ENCODE assay signal across 8 cellular contexts in genomic region chr3:141486735-141487418, GRCh38. TPM values are rescaled to one million over a fixed set of nuclear protein-coding genes. Genes with fewer than 3 reads are reported as not detected.
DNase-seq lines count a peak whose midpoint lies in the region; FAIRE-seq and TF ChIP-seq lines count a peak whose summit lies in the region.

A gene with protein sequence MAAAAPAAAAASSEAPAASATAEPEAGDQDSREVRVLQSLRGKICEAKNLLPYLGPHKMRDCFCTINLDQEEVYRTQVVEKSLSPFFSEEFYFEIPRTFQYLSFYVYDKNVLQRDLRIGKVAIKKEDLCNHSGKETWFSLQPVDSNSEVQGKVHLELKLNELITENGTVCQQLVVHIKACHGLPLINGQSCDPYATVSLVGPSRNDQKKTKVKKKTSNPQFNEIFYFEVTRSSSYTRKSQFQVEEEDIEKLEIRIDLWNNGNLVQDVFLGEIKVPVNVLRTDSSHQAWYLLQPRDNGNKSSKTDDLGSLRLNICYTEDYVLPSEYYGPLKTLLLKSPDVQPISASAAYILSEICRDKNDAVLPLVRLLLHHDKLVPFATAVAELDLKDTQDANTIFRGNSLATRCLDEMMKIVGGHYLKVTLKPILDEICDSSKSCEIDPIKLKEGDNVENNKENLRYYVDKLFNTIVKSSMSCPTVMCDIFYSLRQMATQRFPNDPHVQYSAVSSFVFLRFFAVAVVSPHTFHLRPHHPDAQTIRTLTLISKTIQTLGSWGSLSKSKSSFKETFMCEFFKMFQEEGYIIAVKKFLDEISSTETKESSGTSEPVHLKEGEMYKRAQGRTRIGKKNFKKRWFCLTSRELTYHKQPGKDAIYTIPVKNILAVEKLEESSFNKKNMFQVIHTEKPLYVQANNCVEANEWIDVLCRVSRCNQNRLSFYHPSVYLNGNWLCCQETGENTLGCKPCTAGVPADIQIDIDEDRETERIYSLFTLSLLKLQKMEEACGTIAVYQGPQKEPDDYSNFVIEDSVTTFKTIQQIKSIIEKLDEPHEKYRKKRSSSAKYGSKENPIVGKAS (plus strand): TSS chr3:141487027. CDS start chr3:141487084, 57 bp downstream.

- TF ChIP-seq POLR2A in endothelial cell of umbilical vein (IDR thresholded peaks at IDR 0.05; ENCODE audit: low read depth, low read length), result peak; percentile 93

- H2AFZ ChIP-seq in endothelial cell of umbilical vein (ENCODE audit: low read depth, low read length), result peak within 1 kb of the TSS; percentile 65

- peaks cover 14% of the 10 kb centered on the region for H3K4me1 Mint-ChIP-seq in mesothelial cell of epicardium

- CTCF ChIA-PET in endothelial cell of umbilical vein (lab: Charles Lee), result interaction anchor here (1.0 to 3.3 kb wide), 8 partner anchors 15 to 74 kb away, joined by 3 to 20 read pairs (median 4); no protein-coding TSS in a partner anchor

- peaks cover 6% of the 10 kb centered on the region for H4K20me1 ChIP-seq in endothelial cell of umbilical vein (replicated peaks; ENCODE audit: control insufficient read depth, extremely low read depth, insufficient read depth, low read length)

- H3K79me2 ChIP-seq in endothelial cell of umbilical vein (ENCODE audit: control insufficient read depth, insufficient read depth, low read length), result peaks cover 49% of the 10 kb centered on the region

- intact Hi-C loops in endothelial cell of umbilical vein (cut with micrococcal nuclease), result loop anchor here (1.0 to 2.0 kb wide), 3 partner anchors 13 to 76 kb away; no protein-coding TSS in a partner anchor

- peak; percentile 91 for DNase-seq in COR-L47 (lab: John Stamatoyannopoulos, UW)
- DNase-seq in GM20000 (ENCODE audit: low spot score), result peak; percentile 95
- peak; percentile 77 for DNase-seq in HTR-8/SVneo (ENCODE audit: insufficient read length, low spot score)
- DNase-seq in NT2/D1 (ENCODE audit: low read depth, low spot score), result peak; percentile 63
- peak; percentile 86 for DNase-seq in activated CD8-positive, alpha-beta memory T cell treated with anti-CD3 and anti-CD28 coated beads, Interleukin-2, amount 50 U/mL, for 48 hours
- peak; percentile 59 for DNase-seq in endothelial cell of umbilical vein (ENCODE audit: low read depth, low spot score)
- DNase-seq in mesothelial cell of epicardium (ENCODE audit: low spot score in 2 of 2, unreplicated experiment in 2 of 2), result peak; percentile 57 to 75
- DNase-seq in stimulated activated CD8-positive, alpha-beta memory T cell treated with anti-CD3 and anti-CD28 coated beads, Interleukin-15, amount 100 ng/mL, for 48 hours (ENCODE audit: low read depth in 2 of 2), result peak; percentile 59 to 69

- peak within 1 kb of the TSS; percentile 75 for H3K4me3 Mint-ChIP-seq in mesothelial cell of epicardium

- H3K4me2 ChIP-seq in endothelial cell of umbilical vein (ENCODE audit: insufficient read depth, low read length), result peak within 1 kb of the TSS; percentile 88

- H3K36me3 ChIP-seq in NT2/D1 (ENCODE audit: insufficient read depth, insufficient read length, low read length) (peaks cover 5% of the 10 kb centered on the region), endothelial cell of umbilical vein (ENCODE audit: control insufficient read depth in 2 of 2, extremely low read depth in 1 of 2, insufficient read depth in 2 of 2, low read length in 2 of 2) (no peaks in the 10 kb centered on the region)

- H3K27me3 ChIP-seq in NT2/D1 (ENCODE audit: insufficient read depth, insufficient read length), result no peaks in the 10 kb centered on the region
- H3K27me3 ChIP-seq in endothelial cell of umbilical vein (ENCODE audit: control insufficient read depth in 2 of 2, insufficient read depth in 2 of 2, low read length in 2 of 2), result no peaks in the 10 kb centered on the region

- H3K36me3 Mint-ChIP-seq in mesothelial cell of epicardium, result no peaks in the 10 kb centered on the region

- POLR2A ChIA-PET in endothelial cell of umbilical vein (lab: Charles Lee), result interaction anchor here (0.6 to 1.3 kb wide), 5 partner anchors 7 to 119 kb away, joined by 3 to 4 read pairs (median 4); no protein-coding TSS in a partner anchor

- H3K27ac ChIP-seq in endothelial cell of umbilical vein (ENCODE audit: insufficient read depth, low read depth, low read length), result peak within 1 kb of the TSS; percentile 82

- FAIRE-seq in HTR-8/SVneo (lab: Jason Lieb, UNC), result peak; percentile 23
- no peak for FAIRE-seq in endothelial cell of umbilical vein (lab: Jason Lieb, UNC)

- no peaks in the 10 kb centered on the region for H3K9me3 Mint-ChIP-seq in mesothelial cell of epicardium

- dilution Hi-C loops in endothelial cell of umbilical vein (cut with MboI; ENCODE audit: extremely low pct_ligation_motif_present, low sequenced_read_pairs), result no loop called here

- no peaks in the 10 kb centered on the region for H3K9me1 ChIP-seq in endothelial cell of umbilical vein (replicated peaks; ENCODE audit: control insufficient read depth, extremely low read depth, insufficient read depth, low read length)

- H3K9ac ChIP-seq in NT2/D1 (ENCODE audit: insufficient read length, low read depth) (peak within 1 kb of the TSS; percentile 88), endothelial cell of umbilical vein (replicated peaks; ENCODE audit: extremely low read depth, insufficient read depth, low read length) (peak within 1 kb of the TSS; percentile 91)

- no peaks in the 10 kb centered on the region for H3K27me3 Mint-ChIP-seq in mesothelial cell of epicardium (ENCODE audit: low read depth)

- H3K4me1 ChIP-seq in NT2/D1 (ENCODE audit: insufficient read depth, insufficient read length), result no peaks in the 10 kb centered on the region
- peaks cover 56% of the 10 kb centered on the region for H3K4me1 ChIP-seq in endothelial cell of umbilical vein (ENCODE audit: control insufficient read depth, extremely low read depth, insufficient read depth, low read length)

- H3K4me3 ChIP-seq in NT2/D1 (ENCODE audit: insufficient read length, low read depth) (peak within 1 kb of the TSS; percentile 67), endothelial cell of umbilical vein (replicated peaks in 1 of 3; ENCODE audit: insufficient read depth in 1 of 3, low read depth in 1 of 3, low read length in 3 of 3) (peak within 1 kb of the TSS; percentile 93 to 98 (median 96))

- peak within 1 kb of the TSS; percentile 87 for H3K27ac Mint-ChIP-seq in mesothelial cell of epicardium

- TF ChIP-seq CTCF in GM20000 (IDR thresholded peaks at IDR 0.05; ENCODE audit: extremely low read depth, missing control alignments), result no peak
- TF ChIP-seq CTCF in endothelial cell of umbilical vein (IDR thresholded peaks at IDR 0.05; ENCODE audit: extremely low read depth in 1 of 2, insufficient read depth in 1 of 2, low read depth in 1 of 2, low read length in 2 of 2), result no peak
- no peak for TF ChIP-seq CTCF in mesothelial cell of epicardium (IDR thresholded peaks at IDR 0.05; ENCODE audit: unreplicated experiment)

- H3K9me3 ChIP-seq in NT2/D1 (ENCODE audit: insufficient read depth, low read length) (no peaks in the 10 kb centered on the region), endothelial cell of umbilical vein (replicated peaks; ENCODE audit: control insufficient read depth, insufficient read depth, low read length) (no peaks in the 10 kb centered on the region)

- BruUV-seq in endothelial cell of umbilical vein (replicated peaks; lab: Mats Ljungman, UMichigan), result no TSS peak

TF ChIP-seq in endothelial cell of umbilical vein, 7 proteins besides CTCF, POLR2A, EP300 and RAD21:
- TF ChIP-seq JUN (IDR thresholded peaks at IDR 0.05; ENCODE audit: borderline replicate concordance, insufficient read depth, insufficient read length, low read depth), result no peak
- TF ChIP-seq POLR2AphosphoS5 (IDR thresholded peaks at IDR 0.05; ENCODE audit: insufficient read depth, low read depth, low read length), result peak; percentile 85
- TF ChIP-seq MAX (IDR thresholded peaks at IDR 0.05; ENCODE audit: insufficient read depth, insufficient read length), result no peak

RNA-seq across cellular contexts. Expression of the gene that starts here (rescaled TPM):
- total RNA-seq in endothelial cell of umbilical vein, result 14.2 and 20.2 TPM in 2 replicates
- 3.0 and 3.1 TPM in 2 replicates for polyA plus RNA-seq in endothelial cell of umbilical vein
- polyA plus RNA-seq in endothelial cell of umbilical vein (2011; cell fraction: cytosol; rRNA removed), result 2.8 and 3.5 TPM in 2 replicates
- 23.1 and 33.2 TPM in 2 replicates for polyA plus RNA-seq in endothelial cell of umbilical vein (2011; cell fraction: nucleus; rRNA removed)
- polyA plus RNA-seq in endothelial cell of umbilical vein (2012), result 6.6 and 8.6 TPM in 2 replicates
- polyA minus RNA-seq in endothelial cell of umbilical vein, result 13.6 and 14.0 TPM in 2 replicates
- 4.9 TPM for polyA minus RNA-seq in endothelial cell of umbilical vein (2011; cell fraction: cytosol; rRNA and poly(A)+ RNA removed)
- polyA minus RNA-seq in endothelial cell of umbilical vein (2011; cell fraction: nucleus; rRNA and poly(A)+ RNA removed), result 21.7 and 35.2 TPM in 2 replicates
- 14.5 to 15.5 TPM (median 15.5 TPM) in 3 replicates for total RNA-seq in mesothelial cell of epicardium

Comparison
In these comparisons a context has a peak if more than half of its experiments do, and no peak if none do; other contexts are left out.
1. Peak in every context shown above with its lines: DNase-seq, H3K4me3 ChIP-seq and H3K27ac ChIP-seq.